ENCODE assay signal across 26 cellular contexts in genomic region chr6:48389146-48390043, GRCh38.
A peak's percentile ranks its signal among the peaks of the same experiment; 100 is the strongest.
DNase-seq lines count a peak whose midpoint lies in the region; FAIRE-seq and TF ChIP-seq lines count a peak whose summit lies in the region.
"Had no signal": no experiment of that assay in that cellular context is flagged by ENCODE, and none has a peak within 500 bp of the region (broad histone marks: within the 10 kb centered on the region; RNA-seq: fewer than 3 reads in every experiment).

No MANE protein-coding gene starts in this region.

- no peak overlapping the region for H4K91ac ChIP-seq in H1 (replicated peaks; ENCODE audit: insufficient read length, low read length)

- no peaks in the 10 kb centered on the region for H3K79me2 ChIP-seq in H1 (ENCODE audit: control insufficient read depth in 1 of 2, insufficient read depth in 2 of 2, low read length in 2 of 2)

- H3K4me3 ChIP-seq in H1 (ENCODE audit: extremely low read depth in 1 of 4, insufficient read depth in 2 of 4, low read depth in 3 of 4, low read length in 4 of 4), result no peak overlapping the region
- H3K4me3 ChIP-seq: spleen, thoracic aorta had no signal

- no peak overlapping the region for H2BK120ac ChIP-seq in H1 (replicated peaks; ENCODE audit: low read depth, low read length)

- H3K4me1 ChIP-seq in H1 (replicated peaks in 1 of 4; ENCODE audit: control insufficient read depth in 3 of 4, insufficient read depth in 4 of 4, low read length in 3 of 4), result no peaks in the 10 kb centered on the region
- H3K4me1 ChIP-seq: spleen had no signal

- in situ Hi-C loops in G401 (cut with HindIII; ENCODE audit: low sequenced_read_pairs), result no loop called here

- CTCF ChIA-PET in H1 (lab: Charles Lee; ENCODE audit: partially characterized antibody), result no interaction called here

- DNase-seq in G401 (ENCODE audit: low spot score) (peak; percentile 4), NCI-H69 (lab: John Stamatoyannopoulos, UW) (peak; percentile 96), H1 (ENCODE audit: low read depth in 1 of 2, low spot score in 2 of 2) (no peak), COLO829 (ENCODE audit: low spot score) (no peak), HFFc6 (no peak), NCI-H2107 (lab: John Stamatoyannopoulos, UW) (no peak)
- no peak for DNase-seq in activated CD4-positive, alpha-beta T cell treated with anti-CD3 and anti-CD28 coated beads, Interleukin-2, amount 50 U/mL, for 1 hour
- DNase-seq: activated CD4-positive, alpha-beta T cell treated with anti-CD3 and anti-CD28 coated beads for 1 hour; activated naive CD4-positive, alpha-beta T cell treated with anti-CD3 and anti-CD28 coated beads for 36 hours; activated T-cell treated with anti-CD3 and anti-CD28 coated beads, Interleukin-2, amount 50 U/mL, for 48 hours; amniotic stem cell; GF-D8; HCEC 1CT; NCI-H1092 treated with DMSO at 0.1 percent for 48 hours; NCI-H2171 treated with DMSO at 0.1 percent for 48 hours; nucleus accumbens; retina; spleen; stimulated activated CD4-positive, alpha-beta T cell treated with anti-CD3 and anti-CD28 coated beads, Interleukin-4, amount 100 ng/mL, for 24 hours; stimulated activated naive CD4-positive, alpha-beta T cell treated with Interleukin-2 at 50 U/mL for 16 hours; SW 1271 had no signal

- no peak overlapping the region for H2BK15ac ChIP-seq in H1 (ENCODE audit: low read length)

- H3K4me1 Mint-ChIP-seq in HFFc6 (ENCODE audit: low read depth), result no peaks in the 10 kb centered on the region
- H3K4me1 Mint-ChIP-seq: memory B cell had no signal

- WGBS in H1 (ENCODE audit: extremely low coverage in 1 of 2, insufficient coverage in 1 of 2, insufficient read length in 1 of 2, insufficient replicate concordance in 2 of 2, low coverage in 1 of 2, low lambda C conversion rate in 2 of 2, missing lambda C conversion rate in 1 of 2), 2 experiments, result 91% methylated on average over 4 of the region's 4 CpGs; no CpG with 5 or more reads in 1 of the 2 experiments

- no peak overlapping the region for H3K4ac ChIP-seq in H1 (replicated peaks; ENCODE audit: insufficient read length, low read depth, low read length)

- H2BK20ac ChIP-seq in H1 (ENCODE audit: low read length), result no peak overlapping the region

- no peak overlapping the region for H3K4me3 Mint-ChIP-seq in HFFc6
- H3K4me3 Mint-ChIP-seq: activated naive CD4-positive, alpha-beta T cell treated with anti-CD3 and anti-CD28 coated beads for 36 hours; dendritic cell treated with granulocyte-macrophage colony-stimulating factor and Interleukin-4, amounts not matched to agents 40 ng/mL and 50 ng/mL, for 4 days; memory B cell had no signal

- H3K79me1 ChIP-seq in H1 (ENCODE audit: low read depth, low read length), result no peaks in the 10 kb centered on the region

- H3K23me2 ChIP-seq in H1 (ENCODE audit: low read depth, low read length), result no peaks in the 10 kb centered on the region

- peak overlapping the region; percentile 20; the same call in 1 of the 2 replicates for H3K27ac ChIP-seq in C4-2B
- H3K27ac ChIP-seq in H1 (ENCODE audit: low read depth, low read length), result no peak overlapping the region
- H3K27ac ChIP-seq: spleen, thoracic aorta had no signal

- no peaks in the 10 kb centered on the region; the same call in 1 of the 2 replicates for H3K9me3 Mint-ChIP-seq in HFFc6

- H2BK12ac ChIP-seq in H1 (ENCODE audit: low read depth, low read length), result no peak overlapping the region; the same call in 1 of the 2 replicates

- TF ChIP-seq CTCF in C4-2B (conservative IDR thresholded peaks at IDR 0.05) (no peak), H1 (IDR thresholded peaks at IDR 0.05; ENCODE audit: control extremely low read depth in 1 of 3, insufficient read depth in 1 of 3, low read depth in 1 of 3, low read length in 3 of 3) (no peak), HFFc6 (IDR thresholded peaks at IDR 0.05) (no peak)

- H3K9me3 ChIP-seq in H1 (ENCODE audit: insufficient read depth in 2 of 2, low read depth in 1 of 2, low read length in 1 of 2), result no peaks in the 10 kb centered on the region
- H3K9me3 ChIP-seq: thoracic aorta had no signal

- no peaks in the 10 kb centered on the region for H3K36me3 ChIP-seq in H1 (ENCODE audit: control insufficient read depth in 2 of 4, insufficient read depth in 4 of 4, low read length in 3 of 4)
- H3K36me3 ChIP-seq: spleen, thoracic aorta had no signal

- H3K4me2 ChIP-seq in H1 (ENCODE audit: insufficient read depth in 1 of 2, low read depth in 2 of 2, low read length in 2 of 2), result no peak overlapping the region

- H2AFZ ChIP-seq in H1 (ENCODE audit: low read length), result peak overlapping the region; percentile 93; the same call in 1 of the 2 replicates

- H2AK5ac ChIP-seq in H1 (ENCODE audit: low read depth, low read length), result no peak overlapping the region

- no peak overlapping the region for H4K5ac ChIP-seq in H1 (ENCODE audit: insufficient read length, low read depth, low read length)

- no peak for TF ChIP-seq POLR2A in H1 (IDR thresholded peaks at IDR 0.05; ENCODE audit: control extremely low read depth in 1 of 2, low read depth in 2 of 2, low read length in 2 of 2)

- no peaks in the 10 kb centered on the region for H4K20me1 ChIP-seq in H1 (replicated peaks in 1 of 2; ENCODE audit: control insufficient read depth in 1 of 2, insufficient read depth in 2 of 2, low read length in 2 of 2)

- FAIRE-seq in H1 (lab: Jason Lieb, UNC), result no peak
- FAIRE-seq: endometrium had no signal

- H3K23ac ChIP-seq in H1 (ENCODE audit: insufficient read length), result no peak overlapping the region

- POLR2A ChIA-PET in H1 (lab: Charles Lee; ENCODE audit: partially characterized antibody), result no interaction called here

- no peak overlapping the region for H3K14ac ChIP-seq in H1 (ENCODE audit: insufficient read length)

- H3K56ac ChIP-seq in H1 (replicated peaks; ENCODE audit: insufficient read length, low read depth, low read length), result no peak overlapping the region

- no peak for TF ChIP-seq RAD21 in H1 (IDR thresholded peaks at IDR 0.05 in 1 of 2, conservative IDR thresholded peaks at IDR 0.05 in 1 of 2; ENCODE audit: low read depth in 2 of 2, low read length in 2 of 2)

- H3K18ac ChIP-seq in H1 (ENCODE audit: extremely low read depth, low read length), result no peak overlapping the region

- no peaks in the 10 kb centered on the region for H3K36me3 Mint-ChIP-seq in HFFc6 (ENCODE audit: low read depth)
- H3K36me3 Mint-ChIP-seq: memory B cell had no signal

- H3K9ac ChIP-seq in H1 (replicated peaks in 1 of 4; ENCODE audit: extremely low read depth in 1 of 4, low read depth in 3 of 4, low read length in 3 of 4), result no peak overlapping the region

- H3K27me3 ChIP-seq in H1 (replicated peaks in 1 of 4; ENCODE audit: control insufficient read depth in 3 of 4, extremely low read depth in 1 of 4, insufficient read depth in 3 of 4, low read length in 3 of 4), result no peaks in the 10 kb centered on the region
- H3K27me3 ChIP-seq: spleen had no signal

- H4K8ac ChIP-seq in H1 (ENCODE audit: extremely low read depth, insufficient read depth, low read length), result no peak overlapping the region

- no peak for TF ChIP-seq EP300 in H1 (IDR thresholded peaks at IDR 0.05; ENCODE audit: borderline replicate concordance in 1 of 2, low read depth in 2 of 2, low read length in 2 of 2)

- H3K27ac Mint-ChIP-seq in HFFc6, result no peak overlapping the region
- H3K27ac Mint-ChIP-seq: activated naive CD4-positive, alpha-beta T cell treated with anti-CD3 and anti-CD28 coated beads for 36 hours; dendritic cell treated with granulocyte-macrophage colony-stimulating factor and Interleukin-4, amounts not matched to agents 40 ng/mL and 50 ng/mL, for 4 days; memory B cell had no signal

- H3K27me3 Mint-ChIP-seq in HFFc6 (ENCODE audit: insufficient read depth), result no peaks in the 10 kb centered on the region; the same call in none of the 2 replicates
- H3K27me3 Mint-ChIP-seq: dendritic cell treated with granulocyte-macrophage colony-stimulating factor and Interleukin-4, amounts not matched to agents 40 ng/mL and 50 ng/mL, for 4 days; memory B cell had no signal

- H2BK5ac ChIP-seq in H1 (ENCODE audit: low read depth, low read length), result no peak overlapping the region

TF ChIP-seq in H1, 55 proteins besides CTCF, POLR2A, EP300 and RAD21:
- TF ChIP-seq BCL11A (IDR thresholded peaks at IDR 0.05; ENCODE audit: low read depth in 2 of 2, low read length in 2 of 2) (no peak), TAF7 (optimal IDR thresholded peaks at IDR 0.05; ENCODE audit: borderline replicate concordance, low read depth, low read length) (no peak), SP2 (IDR thresholded peaks at IDR 0.05; ENCODE audit: low read length) (no peak), KDM4A (IDR thresholded peaks at IDR 0.05; ENCODE audit: low read depth, low read length, severe bottlenecking) (no peak), SRF (IDR thresholded peaks at IDR 0.05; ENCODE audit: low read depth, low read length) (no peak), KDM5A (IDR thresholded peaks at IDR 0.05; ENCODE audit: low read length) (no peak), ASH2L (IDR thresholded peaks at IDR 0.05; ENCODE audit: low read length) (no peak), KDM1A (IDR thresholded peaks at IDR 0.05; ENCODE audit: borderline replicate concordance, low read length) (no peak), RBBP5 (IDR thresholded peaks at IDR 0.05; ENCODE audit: borderline replicate concordance, low read depth, low read length) (no peak), GABPA (IDR thresholded peaks at IDR 0.05; ENCODE audit: borderline replicate concordance, insufficient read depth, low read length) (no peak), E2F6 (IDR thresholded peaks at IDR 0.05) (no peak), SP1 (IDR thresholded peaks at IDR 0.05; ENCODE audit: low read depth, low read length) (no peak), SIX5 (IDR thresholded peaks at IDR 0.05; ENCODE audit: low read depth, low read length) (no peak), HDAC2 (IDR thresholded peaks at IDR 0.05; ENCODE audit: borderline replicate concordance in 1 of 2, low read depth in 2 of 2, low read length in 2 of 2) (no peak), TCF12 (IDR thresholded peaks at IDR 0.05; ENCODE audit: low read depth, low read length) (no peak)

Comparison
In these comparisons a context has a peak if more than half of its experiments do, and no peak if none do; other contexts are left out.
1. DNase-seq: peak in G401 (single experiment) and NCI-H69 (single experiment); none in H1 (0 of 2), activated CD4-positive, alpha-beta T cell treated with anti-CD3 and anti-CD28 coated beads, Interleukin-2, amount 50 U/mL, for 1 hour (single experiment), COLO829 (single experiment), HFFc6 (single experiment) and NCI-H2107 (single experiment).